In the genomic region with DNA sequence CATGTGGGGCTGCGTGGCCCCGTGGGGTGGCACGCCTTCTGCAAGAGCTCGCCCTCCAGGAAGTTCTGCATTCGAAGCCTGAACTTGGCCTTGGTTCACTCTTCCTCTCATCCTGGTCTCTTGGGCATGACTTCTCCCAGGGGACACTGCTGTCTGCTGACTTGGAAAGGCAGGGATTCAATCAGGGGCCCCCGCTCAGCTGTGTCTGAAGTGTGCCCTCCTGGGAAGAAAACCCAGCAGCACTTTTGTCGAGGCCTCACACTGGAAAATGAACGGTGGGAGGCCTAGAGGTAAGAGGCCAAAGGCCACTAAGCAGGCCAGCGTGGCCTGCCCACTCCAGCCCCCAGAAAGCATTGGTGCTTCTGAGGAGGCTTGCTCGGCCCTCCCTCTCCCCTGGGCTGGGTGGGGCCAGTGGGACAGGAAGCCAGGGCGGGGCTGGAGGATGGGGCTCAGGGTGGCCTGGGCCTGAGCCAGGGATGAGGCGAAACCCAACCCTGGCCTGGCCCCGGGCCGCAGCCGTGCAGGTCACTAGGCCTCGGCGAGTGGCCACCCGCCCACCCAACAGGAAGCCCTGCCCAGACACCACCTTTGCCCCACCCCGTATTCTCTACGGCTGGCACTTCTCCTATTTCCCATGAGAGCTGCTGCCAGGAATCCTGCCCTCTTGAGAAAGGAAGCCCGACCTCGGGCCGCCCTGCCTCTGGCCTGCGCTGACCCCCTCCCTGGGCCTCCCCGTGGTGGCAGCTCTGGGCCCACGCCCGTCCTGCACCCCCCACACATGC, we compare ENCODE assay signal across 8 cellular contexts.
DNase-seq lines count a peak whose midpoint lies in the region; ATAC-seq and TF ChIP-seq lines count a peak whose summit lies in the region.

No MANE protein-coding gene starts in this region.

- H3K4me1 ChIP-seq in gastrocnemius medialis, result peaks cover 85 to 99% of the 10 kb centered on the region in 2 donors

- peaks cover 3% of the 10 kb centered on the region for H3K36me3 Mint-ChIP-seq in activated naive CD4-positive, alpha-beta T cell treated with anti-CD3 and anti-CD28 coated beads, Interleukin-2, amount 10 ng/mL, durations not matched to agents 7 days and 5 days

- CTCF ChIA-PET in GM10248 (lab: Yijun Ruan, JAX), result interaction anchor here (1.6 to 2.8 kb wide), 2 partner anchors 8 to 45 kb away, joined by 4 to 8 read pairs; no protein-coding TSS in a partner anchor
- CTCF ChIA-PET in activated naive CD4-positive, alpha-beta T cell treated with anti-CD3 and anti-CD28 coated beads, Interleukin-2, amount 10 ng/mL, durations not matched to agents 7 days and 5 days (lab: Charles Lee), result interaction anchor here (1.4 kb wide), 1 partner anchor 45 kb away, joined by 6 read pairs; no protein-coding TSS in a partner anchor

- no peaks in the 10 kb centered on the region for H3K27me3 Mint-ChIP-seq in activated naive CD4-positive, alpha-beta T cell treated with anti-CD3 and anti-CD28 coated beads, Interleukin-2, amount 10 ng/mL, durations not matched to agents 7 days and 5 days

- POLR2A ChIA-PET in GM10248 (lab: Yijun Ruan, JAX), result no interaction called here

- H3K4me3 Mint-ChIP-seq in activated naive CD4-positive, alpha-beta T cell treated with anti-CD3 and anti-CD28 coated beads, Interleukin-2, amount 10 ng/mL, durations not matched to agents 7 days and 5 days, result no peak overlapping the region

- H3K4me3 ChIP-seq in gastrocnemius medialis, result no peak overlapping the region

- peaks cover 67% of the 10 kb centered on the region for H3K4me1 Mint-ChIP-seq in activated naive CD4-positive, alpha-beta T cell treated with anti-CD3 and anti-CD28 coated beads, Interleukin-2, amount 10 ng/mL, durations not matched to agents 7 days and 5 days

- H3K27ac Mint-ChIP-seq in activated naive CD4-positive, alpha-beta T cell treated with anti-CD3 and anti-CD28 coated beads, Interleukin-2, amount 10 ng/mL, durations not matched to agents 7 days and 5 days, result peak overlapping the region; percentile 86

- no peaks in the 10 kb centered on the region for H3K27me3 ChIP-seq in gastrocnemius medialis

- no peaks in the 10 kb centered on the region for H3K36me3 ChIP-seq in gastrocnemius medialis

- peak; percentile 34 to 51 for TF ChIP-seq POLR2A in gastrocnemius medialis (IDR thresholded peaks at IDR 0.05)

- TF ChIP-seq CTCF in GM10248 (IDR thresholded peaks at IDR 0.05; ENCODE audit: control extremely low read depth, extremely low read depth, low read depth, missing control alignments), result no peak
- no peak for TF ChIP-seq CTCF in gastrocnemius medialis (IDR thresholded peaks at IDR 0.05 in 4 of 5, conservative IDR thresholded peaks at IDR 0.05 in 1 of 5)

- peak; percentile 76 for DNase-seq in GM10248 (ENCODE audit: extremely low spot score)
- peak; percentile 40 to 62 for DNase-seq in NOMO-1 (lab: John Stamatoyannopoulos, UW; ENCODE audit: unreplicated experiment in 2 of 2)
- peak; percentile 78 for DNase-seq in activated naive CD4-positive, alpha-beta T cell treated with anti-CD3 and anti-CD28 coated beads, Interleukin-2, amount 10 ng/mL, durations not matched to agents 7 days and 5 days
- peak; percentile 92 for DNase-seq in left cardiac atrium
- peak; percentile 76 to 94 for DNase-seq in gastrocnemius medialis
- DNase-seq in ecto neural progenitor cell (ENCODE audit: low spot score), result no peak
- DNase-seq in OCI-M1 (lab: John Stamatoyannopoulos, UW), result no peak

- peak; percentile 70 for ATAC-seq in HG02571 (IDR thresholded peaks at IDR 0.05; ENCODE audit: unreplicated experiment)
- ATAC-seq in left cardiac atrium, result peak; percentile 47 to 71
- ATAC-seq in gastrocnemius medialis, result peak; percentile 13 to 32

- peak overlapping the region; percentile 86 to 92 (median 88) for H3K27ac ChIP-seq in gastrocnemius medialis

- H3K9me3 Mint-ChIP-seq in activated naive CD4-positive, alpha-beta T cell treated with anti-CD3 and anti-CD28 coated beads, Interleukin-2, amount 10 ng/mL, durations not matched to agents 7 days and 5 days, result no peaks in the 10 kb centered on the region

- H3K9me3 ChIP-seq in gastrocnemius medialis, result no peaks in the 10 kb centered on the region

- intact Hi-C loops in left cardiac atrium (cut with DNase I), result loop anchor here (5.0 to 10.0 kb wide), 3 partner anchors 42 to 175 kb away; no protein-coding TSS in a partner anchor
- intact Hi-C loops in gastrocnemius medialis (cut with DNase I; ENCODE audit: low total_unique reads), result loop anchor here (1.0 to 10.0 kb wide), 8 partner anchors 37 to 295 kb away; partner anchors contain the start of gene ZCCHC24

- in situ Hi-C loops in gastrocnemius medialis (cut with MboI; ENCODE audit: low sequenced_read_pairs in 4 of 4), result loop anchor here in 2 of 4 donors (5.0 to 10.0 kb wide), 2 partner anchors 65 to 73 kb away; no protein-coding TSS in a partner anchor

Comparison
In these comparisons a context has a peak if more than half of its experiments do, and no peak if none do; other contexts are left out.
1. DNase-seq: peak in GM10248 (single experiment), NOMO-1 (2 of 2), activated naive CD4-positive, alpha-beta T cell treated with anti-CD3 and anti-CD28 coated beads, Interleukin-2, amount 10 ng/mL, durations not matched to agents 7 days and 5 days (single experiment), left cardiac atrium (single experiment) and gastrocnemius medialis (2 of 2); none in ecto neural progenitor cell (single experiment) and OCI-M1 (single experiment).
2. Peak in every context shown above with its lines, with median percentiles within 50 percentile points of each other: ATAC-seq.